In the genomic region with DNA sequence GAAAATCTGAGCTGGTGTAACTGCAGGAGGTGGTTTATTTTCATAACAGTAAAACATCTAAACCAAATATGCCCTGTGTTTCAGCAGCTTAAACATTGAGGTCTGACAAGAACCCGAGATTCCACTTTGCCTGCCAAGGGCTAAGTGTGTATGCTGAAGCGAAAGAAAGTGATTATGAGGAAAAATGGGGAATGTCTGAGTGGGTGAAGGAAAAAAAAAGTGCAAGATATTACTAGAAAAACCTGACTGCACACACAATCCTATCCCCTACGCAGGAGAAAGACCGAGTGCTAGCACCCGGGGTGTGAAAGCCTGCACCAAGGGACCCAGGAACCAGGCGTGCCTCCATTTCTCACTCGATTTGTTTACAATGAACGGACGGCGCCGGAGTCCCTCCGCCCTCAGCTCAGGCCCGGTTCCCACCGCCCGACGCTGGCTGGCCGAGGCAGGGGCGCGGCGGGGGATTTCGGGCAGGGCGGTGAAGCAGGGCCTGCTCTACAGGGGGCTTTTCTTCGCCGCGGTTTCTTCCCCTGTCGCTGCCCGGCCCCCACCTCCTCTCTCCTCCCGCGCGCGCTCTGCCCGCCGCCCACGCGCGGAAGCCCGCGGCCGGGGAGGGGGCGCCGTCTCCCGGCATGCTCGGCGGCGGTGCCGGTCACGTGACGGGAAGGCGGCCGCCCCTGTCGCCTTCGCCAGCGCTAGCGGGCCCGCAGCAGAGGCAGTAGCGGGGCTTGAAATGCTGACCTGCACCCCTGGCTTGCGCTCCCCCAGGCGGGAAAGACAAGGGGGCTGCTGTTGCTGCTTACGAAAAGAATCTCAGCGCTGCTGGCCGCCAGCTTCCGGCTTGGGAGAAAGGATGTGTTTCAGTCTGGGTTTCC, we compare ENCODE assay signal across 8 cellular contexts. TPM values are rescaled to one million over a fixed set of nuclear protein-coding genes. Genes with fewer than 3 reads are reported as not detected.
DNase-seq lines count a peak whose midpoint lies in the region; ATAC-seq and TF ChIP-seq lines count a peak whose summit lies in the region.

No MANE protein-coding gene starts in this region.

- H3K9ac ChIP-seq in OCI-LY3 (ENCODE audit: low read length) = peak overlapping the region; percentile 83

- no peak for TF ChIP-seq CTCF in BJ (IDR thresholded peaks at IDR 0.05; ENCODE audit: insufficient read depth, low read depth, low read length)
- TF ChIP-seq CTCF in OCI-LY3 (IDR thresholded peaks at IDR 0.05; ENCODE audit: low read depth, low read length) = no peak

- H3K27me3 ChIP-seq in BJ (ENCODE audit: control insufficient read depth, insufficient read depth, low read length) (no peaks in the 10 kb centered on the region; the same call in 1 of the 2 replicates), OCI-LY3 (ENCODE audit: low read depth, low read length) (no peaks in the 10 kb centered on the region), muscle layer of duodenum (ENCODE audit: low read depth, low read length) (no peaks in the 10 kb centered on the region)

- TF ChIP-seq POLR2A in GM19099 (IDR thresholded peaks at IDR 0.05; ENCODE audit: extremely low read depth, insufficient read length, low read depth) = peak; percentile 87

- CTCF ChIA-PET in BJ (lab: Yijun Ruan, JAX) = interaction anchor here (0.7 to 1.8 kb wide), 5 partner anchors 21 to 167 kb away, joined by 3 to 4 read pairs (median 3); no protein-coding TSS in a partner anchor

- peak overlapping the region; percentile 96 for H3K4me2 ChIP-seq in OCI-LY3 (ENCODE audit: low read length)

- H3K27ac ChIP-seq in OCI-LY3 (ENCODE audit: low read length) (peak overlapping the region; percentile 42), muscle layer of duodenum (ENCODE audit: low read length) (peak overlapping the region; percentile 94)

- POLR2A ChIA-PET in BJ (lab: Charles Lee) = interaction anchor here (0.6 kb wide), 1 partner anchor 209 kb away, joined by 3 read pairs; no protein-coding TSS in a partner anchor

- no peaks in the 10 kb centered on the region for H3K9me3 ChIP-seq in OCI-LY3 (ENCODE audit: insufficient read depth, low read length)
- no peaks in the 10 kb centered on the region for H3K9me3 ChIP-seq in muscle layer of duodenum (ENCODE audit: control insufficient read depth in 1 of 2, low read length in 2 of 2)

- H3K4me1 ChIP-seq in OCI-LY3 (ENCODE audit: low read length) (peaks cover 10% of the 10 kb centered on the region), muscle layer of duodenum (ENCODE audit: control insufficient read depth in 1 of 2, insufficient read depth in 2 of 2, low read length in 2 of 2) (peaks cover 25 to 51% of the 10 kb centered on the region in 2 donors)

- peaks cover 68% of the 10 kb centered on the region for H3K36me3 Mint-ChIP-seq in activated T-cell treated with anti-CD3 and anti-CD28 coated beads, Interleukin-2, amount 50 U/mL, for 24 hours (ENCODE audit: low read depth)

- H3K4me1 Mint-ChIP-seq in activated T-cell treated with anti-CD3 and anti-CD28 coated beads, Interleukin-2, amount 50 U/mL, for 24 hours (ENCODE audit: low read depth) = peaks cover 84% of the 10 kb centered on the region

- no peaks in the 10 kb centered on the region for H3K9me3 Mint-ChIP-seq in activated T-cell treated with anti-CD3 and anti-CD28 coated beads, Interleukin-2, amount 50 U/mL, for 24 hours

- H3K36me3 ChIP-seq in BJ (ENCODE audit: control insufficient read depth, insufficient read depth, low read length) (no peaks in the 10 kb centered on the region), OCI-LY3 (replicated peaks; ENCODE audit: low read depth, low read length) (no peaks in the 10 kb centered on the region), muscle layer of duodenum (ENCODE audit: control insufficient read depth in 1 of 2, insufficient read depth in 2 of 2, low read length in 2 of 2) (no peaks in the 10 kb centered on the region)

- ATAC-seq in HG03378 (IDR thresholded peaks at IDR 0.05; ENCODE audit: unreplicated experiment) (peak; percentile 51), esophagus mucosa (peak; percentile 75)

- no peaks in the 10 kb centered on the region for H3K79me2 ChIP-seq in OCI-LY3 (ENCODE audit: low read length)

- DNase-seq in BJ (ENCODE audit: low read depth) = no peak
- peak; percentile 89 for DNase-seq in activated T-cell treated with anti-CD3 and anti-CD28 coated beads, Interleukin-2, amount 50 U/mL, for 24 hours
- DNase-seq in stimulated activated CD8-positive, alpha-beta memory T cell treated with anti-CD3 and anti-CD28 coated beads, Interleukin-7, amount 100 ng/mL, for 48 hours (ENCODE audit: extremely low read depth in 1 of 2, low read depth in 1 of 2) = peak; percentile 67 to 72

- peak overlapping the region; percentile 69 for H2AFZ ChIP-seq in OCI-LY3 (ENCODE audit: low read depth, low read length)

- no peaks in the 10 kb centered on the region for H3K27me3 Mint-ChIP-seq in activated T-cell treated with anti-CD3 and anti-CD28 coated beads, Interleukin-2, amount 50 U/mL, for 24 hours

- peak overlapping the region; percentile 80 for H3K4me3 Mint-ChIP-seq in activated T-cell treated with anti-CD3 and anti-CD28 coated beads, Interleukin-2, amount 50 U/mL, for 24 hours

- peak overlapping the region; percentile 96 for H3K27ac Mint-ChIP-seq in activated T-cell treated with anti-CD3 and anti-CD28 coated beads, Interleukin-2, amount 50 U/mL, for 24 hours

- no peaks in the 10 kb centered on the region for H4K20me1 ChIP-seq in OCI-LY3 (ENCODE audit: insufficient read depth, low read length)

- H3K4me3 ChIP-seq in BJ (ENCODE audit: low read depth, low read length) (peak overlapping the region; percentile 48), OCI-LY3 (ENCODE audit: low read length) (peak overlapping the region; percentile 78), muscle layer of duodenum (ENCODE audit: low read depth in 1 of 2, low read length in 2 of 2) (peak overlapping the region; percentile 66 to 71)

RNA-seq across cellular contexts. Expression of gene ITPKB, which starts 35.9 kb away (rescaled TPM):
- 1.3 and 1.4 TPM in 2 replicates for polyA plus RNA-seq in BJ (2011; rRNA removed)
- polyA minus RNA-seq in BJ (2011; rRNA and poly(A)+ RNA removed) = 4.1 TPM in 2 replicates
- total RNA-seq in esophagus mucosa = 10.9 TPM
